In genomic region chr10:72691470-72692056, GRCh38 we compare ENCODE assay signal across 8 cellular contexts. TPM values are rescaled to one million over a fixed set of nuclear protein-coding genes. Genes with fewer than 3 reads are reported as not detected.
DNase-seq lines count a peak whose midpoint lies in the region; ATAC-seq and TF ChIP-seq lines count a peak whose summit lies in the region.

No MANE protein-coding gene starts in this region.

- H3K9me3 ChIP-seq in subcutaneous abdominal adipose tissue (ENCODE audit: control insufficient read depth in 5 of 5, low read length in 5 of 5), result no peaks in the 10 kb centered on the region

- TF ChIP-seq CTCF in LNCaP clone FGC (IDR thresholded peaks at IDR 0.05; ENCODE audit: control insufficient read depth, extremely low read depth, insufficient read depth) (no peak), GM10266 (IDR thresholded peaks at IDR 0.05; ENCODE audit: control insufficient read depth, insufficient read depth, low read depth, missing control alignments) (no peak)

- peak overlapping the region; percentile 87 for H3K27ac ChIP-seq in subcutaneous abdominal adipose tissue (ENCODE audit: low read depth, low read length)

- H3K4me1 Mint-ChIP-seq in activated naive CD8-positive, alpha-beta T cell treated with anti-CD3 and anti-CD28 coated beads, Interleukin-2, amount 10 ng/mL, durations not matched to agents 7 days and 5 days, result peaks cover 21% of the 10 kb centered on the region
- peaks cover 21 to 28% of the 10 kb centered on the region in 2 donors for H3K4me1 Mint-ChIP-seq in immature natural killer cell

- H3K4me3 Mint-ChIP-seq in activated naive CD8-positive, alpha-beta T cell treated with anti-CD3 and anti-CD28 coated beads, Interleukin-2, amount 10 ng/mL, durations not matched to agents 7 days and 5 days, result peak overlapping the region; percentile 86
- H3K4me3 Mint-ChIP-seq in immature natural killer cell, result peak overlapping the region; percentile 78 to 90 (median 87)

- no peaks in the 10 kb centered on the region for H3K36me3 Mint-ChIP-seq in activated naive CD8-positive, alpha-beta T cell treated with anti-CD3 and anti-CD28 coated beads, Interleukin-2, amount 10 ng/mL, durations not matched to agents 7 days and 5 days
- H3K36me3 Mint-ChIP-seq in immature natural killer cell, result no peaks in the 10 kb centered on the region

- ATAC-seq in activated naive CD8-positive, alpha-beta T cell treated with anti-CD3 and anti-CD28 coated beads, Interleukin-2, amount 10 ng/mL, durations not matched to agents 7 days and 5 days (ENCODE audit: low read depth), result no peak
- ATAC-seq in GM18868 (IDR thresholded peaks at IDR 0.05; ENCODE audit: unreplicated experiment) (no peak), GM19463 (IDR thresholded peaks at IDR 0.05; ENCODE audit: unreplicated experiment) (no peak)

- H3K9ac ChIP-seq in subcutaneous abdominal adipose tissue (ENCODE audit: low read length in 5 of 5), result peak overlapping the region in 2 of 5 donors; percentile 47 to 72

- H3K27me3 ChIP-seq in subcutaneous abdominal adipose tissue (ENCODE audit: control insufficient read depth in 5 of 5, insufficient read depth in 4 of 5, low read length in 5 of 5), result no peaks in the 10 kb centered on the region

- H3K36me3 ChIP-seq in subcutaneous abdominal adipose tissue (ENCODE audit: control insufficient read depth in 5 of 5, insufficient read depth in 5 of 5, low read length in 5 of 5), result no peaks in the 10 kb centered on the region

- H3K27ac Mint-ChIP-seq in activated naive CD8-positive, alpha-beta T cell treated with anti-CD3 and anti-CD28 coated beads, Interleukin-2, amount 10 ng/mL, durations not matched to agents 7 days and 5 days, result no peak overlapping the region
- peak overlapping the region in 5 of 6 donors; percentile 50 to 88 (median 80) for H3K27ac Mint-ChIP-seq in immature natural killer cell

- H3K27me3 Mint-ChIP-seq in activated naive CD8-positive, alpha-beta T cell treated with anti-CD3 and anti-CD28 coated beads, Interleukin-2, amount 10 ng/mL, durations not matched to agents 7 days and 5 days, result peaks cover 2% of the 10 kb centered on the region
- peaks cover 0 to 6% (median 5%) of the 10 kb centered on the region in 3 donors for H3K27me3 Mint-ChIP-seq in immature natural killer cell (ENCODE audit: low read depth in 3 of 3)

- H3K4me3 ChIP-seq in LNCaP clone FGC (ENCODE audit: low read depth, low read length), result peak overlapping the region; percentile 78
- H3K4me3 ChIP-seq in subcutaneous abdominal adipose tissue (ENCODE audit: low read depth in 1 of 5, low read length in 5 of 5), result peak overlapping the region; percentile 62 to 94 (median 88)

- DNase-seq in EL (peak; percentile 96), LNCaP clone FGC (ENCODE audit: low read depth) (no peak), immature natural killer cell (no peak), GM10266 (ENCODE audit: extremely low spot score) (no peak)
- DNase-seq in activated naive CD8-positive, alpha-beta T cell treated with anti-CD3 and anti-CD28 coated beads, Interleukin-2, amount 10 ng/mL, durations not matched to agents 7 days and 5 days, result no peak

- peaks cover 0 to 33% (median 27%) of the 10 kb centered on the region in 5 donors for H3K4me1 ChIP-seq in subcutaneous abdominal adipose tissue (ENCODE audit: control insufficient read depth in 5 of 5, insufficient read depth in 5 of 5, low read length in 5 of 5)

- POLR2A ChIA-PET in activated naive CD8-positive, alpha-beta T cell treated with anti-CD3 and anti-CD28 coated beads, Interleukin-2, amount 10 ng/mL, durations not matched to agents 7 days and 5 days (lab: Charles Lee), result interaction anchor here (0.7 to 1.1 kb wide), 10 partner anchors 11 to 555 kb away, joined by 3 to 6 read pairs (median 4); partner anchors contain the start of gene DNAJC9

- no peaks in the 10 kb centered on the region for H3K9me3 Mint-ChIP-seq in activated naive CD8-positive, alpha-beta T cell treated with anti-CD3 and anti-CD28 coated beads, Interleukin-2, amount 10 ng/mL, durations not matched to agents 7 days and 5 days
- no peaks in the 10 kb centered on the region for H3K9me3 Mint-ChIP-seq in immature natural killer cell

RNA-seq across cellular contexts. Expression of gene MCU, which starts 0.4 kb away (rescaled TPM):
- total RNA-seq in activated naive CD8-positive, alpha-beta T cell treated with anti-CD3 and anti-CD28 coated beads, Interleukin-2, amount 10 ng/mL, durations not matched to agents 7 days and 5 days, result 10 to 100 TPM; 12.2 to 14.3 TPM
- polyA plus RNA-seq in immature natural killer cell, result 10 to 100 TPM in 2 of 3 donors, 1 to 10 TPM in 1; 9.2 to 11.6 (median 11.5) TPM
